20 cellular contexts compared by ENCODE assay signal in the genomic region with DNA sequence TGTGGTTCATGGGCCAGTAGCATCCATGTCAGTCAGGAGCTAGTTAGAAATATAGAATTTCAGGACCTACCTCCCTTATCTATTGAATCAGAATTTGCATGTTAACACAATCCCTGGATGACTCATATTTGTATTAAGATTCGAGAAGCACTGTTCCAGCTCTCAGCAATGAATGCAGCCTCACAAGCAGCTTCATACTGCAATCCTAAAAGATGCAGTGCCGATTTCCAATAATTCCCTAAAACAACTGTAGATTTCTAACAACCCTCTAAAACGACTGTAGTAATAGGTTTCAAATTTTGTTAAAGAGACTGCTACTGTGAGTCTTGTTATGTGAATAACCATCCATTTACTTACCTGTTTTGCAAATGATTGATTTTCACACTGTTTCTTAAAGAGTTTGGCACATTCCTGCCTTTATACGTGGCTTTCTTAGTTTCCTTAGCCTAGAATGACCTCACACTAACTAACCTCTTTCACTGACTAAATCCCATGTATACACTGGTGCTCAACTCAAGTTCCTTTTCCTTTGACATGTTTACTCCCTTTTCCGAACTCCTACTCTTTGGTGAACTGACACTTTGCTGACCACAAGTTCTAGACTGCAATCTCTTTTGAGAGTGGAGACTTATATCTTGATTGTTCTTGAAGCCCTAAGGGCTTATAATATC.
A peak's percentile ranks its signal among the peaks of the same experiment; 100 is the strongest.
DNase-seq lines count a peak whose midpoint lies in the region; ATAC-seq, FAIRE-seq and TF ChIP-seq lines count a peak whose summit lies in the region.
"Had no signal": no experiment of that assay in that cellular context is flagged by ENCODE, and none has a peak within 500 bp of the region (broad histone marks: within the 10 kb centered on the region; RNA-seq: fewer than 3 reads in every experiment).

No MANE protein-coding gene starts in this region.

- ATAC-seq in A549 (peak in 1 of 2 experiments; percentile 62; a peak in 3 of 6 replicates), HG03280 (IDR thresholded peaks at IDR 0.05; ENCODE audit: unreplicated experiment) (no peak)
- ATAC-seq in activated naive CD8-positive, alpha-beta T cell treated with anti-CD3 and anti-CD28 coated beads, Interleukin-2, amount 50 U/mL, for 24 hours: no peak
- ATAC-seq: activated naive CD4-positive, alpha-beta T cell treated with anti-CD3 and anti-CD28 coated beads, Interleukin-2, amount 50 U/mL, for 72 hours; CD8-positive, alpha-beta T cell; T-helper 17 cell had no signal

- WGBS in A549 (ENCODE audit: missing lambda C conversion rate): 21% methylated on average over 5 of the region's 5 CpGs

- TF ChIP-seq RAD21 in A549 (conservative IDR thresholded peaks at IDR 0.05 in 1 of 2, IDR thresholded peaks at IDR 0.05 in 1 of 2): no peak

- H3K9me3 ChIP-seq in A549: 0 out of 3 replicates have a peak, but pooled peaks cover 1% of the 10 kb centered on the region
- H3K9me3 ChIP-seq: esophagus muscularis mucosa had no signal

- no peaks in the 10 kb centered on the region for H3K27me3 Mint-ChIP-seq in activated naive CD8-positive, alpha-beta T cell treated with anti-CD3 and anti-CD28 coated beads, Interleukin-2, amount 50 U/mL, for 24 hours
- H3K27me3 Mint-ChIP-seq: T-helper 17 cell had no signal

- TF ChIP-seq POLR2A in A549 (IDR thresholded peaks at IDR 0.05; ENCODE audit: low read length): no peak

- peak overlapping the region; percentile 36 for H3K4me2 ChIP-seq in A549

- no peak for TF ChIP-seq CTCF in A549 (IDR thresholded peaks at IDR 0.05)
- TF ChIP-seq CTCF in fibroblast of the aortic adventitia (IDR thresholded peaks at IDR 0.05; ENCODE audit: insufficient read depth, low read length): no peak

- DNase-seq in A549 (ENCODE audit: low read depth in 1 of 2, low spot score in 1 of 2): peak; percentile 15 to 24
- peak; percentile 70 for DNase-seq in HT-29 (ENCODE audit: low spot score)
- peak; percentile 77 for DNase-seq in amniotic epithelial cell (ENCODE audit: low read depth)
- peak; percentile 67 for DNase-seq in fibroblast of the aortic adventitia (ENCODE audit: low read depth)
- no peak for DNase-seq in NCI-H524 treated with DMSO at 0.1 percent for 48 hours (lab: John Stamatoyannopoulos, UW)
- DNase-seq in foreskin melanocyte: no peak
- DNase-seq in activated naive CD8-positive, alpha-beta T cell treated with anti-CD3 and anti-CD28 coated beads, Interleukin-2, amount 50 U/mL, for 24 hours: no peak
- DNase-seq: activated CD4-positive, alpha-beta T cell treated with anti-CD3 and anti-CD28 coated beads for 1 hour; CD8-positive, alpha-beta T cell; KG1; NCI-H146; NCI-H524; stimulated activated naive CD4-positive, alpha-beta T cell; T-helper 17 cell had no signal

- H3K4me1 Mint-ChIP-seq in activated naive CD8-positive, alpha-beta T cell treated with anti-CD3 and anti-CD28 coated beads, Interleukin-2, amount 50 U/mL, for 24 hours: no peaks in the 10 kb centered on the region
- H3K4me1 Mint-ChIP-seq: T-helper 17 cell had no signal

- no peak overlapping the region for H3K4me3 ChIP-seq in A549
- H3K4me3 ChIP-seq in fibroblast of the aortic adventitia (ENCODE audit: low read depth, low read length): no peak overlapping the region
- H3K4me3 ChIP-seq: esophagus muscularis mucosa, lung, skin epidermis had no signal

- no peaks in the 10 kb centered on the region for H3K9me3 Mint-ChIP-seq in activated naive CD8-positive, alpha-beta T cell treated with anti-CD3 and anti-CD28 coated beads, Interleukin-2, amount 50 U/mL, for 24 hours
- H3K9me3 Mint-ChIP-seq: CD8-positive, alpha-beta T cell had no signal

- POLR2A ChIA-PET in A549 (lab: Yijun Ruan, JAX): no interaction called here

- peak overlapping the region; percentile 8 to 68; a peak in 5 of 6 replicates for H3K27ac ChIP-seq in A549
- H3K27ac ChIP-seq: esophagus muscularis mucosa, skin epidermis had no signal

- CTCF ChIA-PET in A549 (lab: Yijun Ruan, JAX): interaction anchor here (0.9 kb wide), 1 partner anchor 36 kb away, joined by 3 read pairs; no protein-coding TSS in a partner anchor

- H3K4me3 Mint-ChIP-seq in activated naive CD8-positive, alpha-beta T cell treated with anti-CD3 and anti-CD28 coated beads, Interleukin-2, amount 50 U/mL, for 24 hours: no peak overlapping the region
- H3K4me3 Mint-ChIP-seq: CD8-positive, alpha-beta T cell; T-helper 17 cell had no signal

- peak; percentile 91 for FAIRE-seq in A549 (lab: Jason Lieb, UNC)
- FAIRE-seq: A204.1 had no signal

- H3K4me1 ChIP-seq in A549: peaks cover 38% of the 10 kb centered on the region

- no peak overlapping the region for H3K27ac Mint-ChIP-seq in activated naive CD8-positive, alpha-beta T cell treated with anti-CD3 and anti-CD28 coated beads, Interleukin-2, amount 50 U/mL, for 24 hours
- H3K27ac Mint-ChIP-seq: activated naive CD4-positive, alpha-beta T cell treated with anti-CD3 and anti-CD28 coated beads, Interleukin-2, amount 50 U/mL, for 72 hours; CD8-positive, alpha-beta T cell; T-helper 17 cell had no signal

- H3K36me3 Mint-ChIP-seq in activated naive CD8-positive, alpha-beta T cell treated with anti-CD3 and anti-CD28 coated beads, Interleukin-2, amount 50 U/mL, for 24 hours (ENCODE audit: low read depth): no peaks in the 10 kb centered on the region
- H3K36me3 Mint-ChIP-seq: activated naive CD4-positive, alpha-beta T cell treated with anti-CD3 and anti-CD28 coated beads, Interleukin-2, amount 50 U/mL, for 72 hours; CD8-positive, alpha-beta T cell had no signal

- no peak for TF ChIP-seq EP300 in A549 (IDR thresholded peaks at IDR 0.05)

TF ChIP-seq in A549, 52 proteins besides CTCF, POLR2A, EP300 and RAD21:
- no peak; the same call in 1 of the 2 replicates for TF ChIP-seq MAX (IDR thresholded peaks at IDR 0.05)
- TF ChIP-seq GATA3 (IDR thresholded peaks at IDR 0.05; ENCODE audit: borderline replicate concordance): peak; percentile 74; the same call in 1 of the 2 replicates
- TF ChIP-seq CEBPB (IDR thresholded peaks at IDR 0.05): peak in 1 of 2 experiments; percentile 25; a peak in 1 of 4 replicates
- TF ChIP-seq FOSL2 (IDR thresholded peaks at IDR 0.05): no peak
- peak; percentile 72 for TF ChIP-seq FOSL2 (CRISPR knock-in tag; IDR thresholded peaks at IDR 0.05)

Comparison
In these comparisons a context has a peak if more than half of its experiments do, and no peak if none do; other contexts are left out.
1. DNase-seq: peak in A549 (2 of 2), HT-29 (single experiment), amniotic epithelial cell (single experiment) and fibroblast of the aortic adventitia (single experiment); none in NCI-H524 treated with DMSO at 0.1 percent for 48 hours (single experiment), foreskin melanocyte (single experiment) and activated naive CD8-positive, alpha-beta T cell treated with anti-CD3 and anti-CD28 coated beads, Interleukin-2, amount 50 U/mL, for 24 hours (single experiment).